20 cellular contexts compared by ENCODE assay signal in genomic region chr1:147266381-147266780, GRCh38.
DNase-seq lines count a peak whose midpoint lies in the region; ATAC-seq lines count a peak whose summit lies in the region.
"Had no signal": no experiment of that assay in that cellular context is flagged by ENCODE, and none has a peak within 500 bp of the region (broad histone marks: within the 10 kb centered on the region; RNA-seq: fewer than 3 reads in every experiment).

No MANE protein-coding gene starts in this region.

- H3K27me3 ChIP-seq in layer of hippocampus (ENCODE audit: control insufficient read depth, insufficient read depth, low read length): no peaks in the 10 kb centered on the region
- H3K27me3 ChIP-seq: BLaER1 treated with 17β-estradiol and CSF1 and Interleukin-3, amounts not matched to agents 10 nM and 100 nM had no signal

- DNase-seq in COLO829 (ENCODE audit: low spot score) (peak; percentile 58), caudate nucleus (lab: John Stamatoyannopoulos, UW) (peak in 21 of 61 donors; percentile 0 to 27 (median 5)), superior temporal gyrus (ENCODE audit: extremely low spot score) (peak; percentile 84), NCI-H82 treated with DMSO at 0.1 percent for 48 hours (lab: John Stamatoyannopoulos, UW; ENCODE audit: unreplicated experiment) (no peak), NCI-H1105 (lab: John Stamatoyannopoulos, UW) (no peak)
- DNase-seq: CD4-positive, alpha-beta memory T cell; DND-41; H7; KBM-7; NCI-H1092; NCI-H1436 treated with DMSO at 0.1 percent for 48 hours; NCI-H1930; NCI-H510A; SIG-M5 had no signal

- ATAC-seq in HG03175 (IDR thresholded peaks at IDR 0.05; ENCODE audit: unreplicated experiment): no peak
- ATAC-seq: GM12878, Panc1 had no signal

- H3K27ac ChIP-seq in caudate nucleus (ENCODE audit: low read depth, low read length) (peak overlapping the region; percentile 75), layer of hippocampus (ENCODE audit: low read depth, low read length) (peak overlapping the region; percentile 87)
- H3K27ac ChIP-seq: BLaER1 treated with 17β-estradiol and CSF1 and Interleukin-3, amounts not matched to agents 10 nM and 100 nM; HL-60 had no signal

Comparison
In these comparisons a context has a peak if more than half of its experiments do, and no peak if none do; other contexts are left out.
1. DNase-seq: peak in COLO829 (single experiment) and superior temporal gyrus (single experiment); none in NCI-H82 treated with DMSO at 0.1 percent for 48 hours (single experiment) and NCI-H1105 (single experiment).